Comparison of ENCODE assay signal across 8 cellular contexts in the genomic region with DNA sequence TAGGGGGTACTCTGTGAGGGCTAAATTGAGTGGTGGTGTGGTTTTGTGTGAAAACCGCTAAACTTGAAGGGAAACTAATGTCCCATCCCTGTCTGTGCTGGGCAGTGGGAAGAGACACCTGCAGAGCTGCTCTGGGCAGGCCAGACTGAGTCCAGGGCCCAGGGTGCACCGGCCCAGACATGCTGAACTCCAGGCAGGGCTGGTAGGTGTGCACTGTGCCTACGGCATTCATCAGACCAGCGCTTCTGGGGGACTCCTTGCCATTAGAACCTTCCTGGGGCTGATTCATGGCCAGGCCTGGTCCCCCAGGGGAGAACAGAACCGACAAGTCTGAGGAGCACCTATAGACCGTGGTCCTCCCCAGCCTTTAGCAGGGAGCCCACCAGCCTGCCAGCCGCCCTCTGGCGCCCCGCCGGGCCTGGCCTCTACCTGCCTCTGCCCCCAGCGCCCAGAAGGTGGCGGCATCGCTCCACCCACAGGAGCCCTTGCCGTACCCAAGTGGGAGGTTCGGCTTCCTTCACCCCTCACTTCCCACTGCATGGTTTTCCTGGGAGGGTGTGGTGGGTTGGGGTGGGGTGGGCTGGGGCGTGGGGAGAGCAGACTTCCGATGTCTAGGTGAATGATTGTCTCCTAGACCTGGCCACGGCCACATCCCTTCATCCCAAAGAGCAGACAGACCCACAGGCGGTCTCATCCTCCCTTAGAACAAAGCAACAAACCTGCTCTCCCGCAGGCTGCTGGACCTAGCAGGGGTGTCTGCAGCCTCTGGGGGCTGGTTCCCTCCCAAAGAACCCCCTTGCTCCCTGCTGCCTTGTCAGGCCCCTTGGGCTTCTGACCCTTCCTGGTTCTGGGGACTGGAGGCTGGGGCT. TPM values are rescaled to one million over a fixed set of nuclear protein-coding genes. Genes with fewer than 3 reads are reported as not detected.
DNase-seq lines count a peak whose midpoint lies in the region; ATAC-seq and TF ChIP-seq lines count a peak whose summit lies in the region.

No MANE protein-coding gene starts in this region.

- no peak overlapping the region for H3K4me3 ChIP-seq in mucosa of descending colon

- no peaks in the 10 kb centered on the region for H3K36me3 ChIP-seq in mucosa of descending colon (ENCODE audit: low read depth)

- TF ChIP-seq CTCF in AG09319 (IDR thresholded peaks at IDR 0.05; ENCODE audit: low read depth, low read length) (peak; percentile 68), mucosa of descending colon (IDR thresholded peaks at IDR 0.05) (peak; percentile 34)

- no peaks in the 10 kb centered on the region for H3K9me3 Mint-ChIP-seq in activated CD8-positive, alpha-beta T cell treated with anti-CD3 and anti-CD28 coated beads, Interleukin-2, amount 10 ng/mL, durations not matched to agents 7 days and 5 days (ENCODE audit: insufficient read depth)
- no peaks in the 10 kb centered on the region for H3K9me3 Mint-ChIP-seq in stimulated activated memory B cell treated with anti-CD40 and anti-IgM and Interleukin-4, amounts not matched to agents 10 μg/mL and 1 μg/mL and 100 μg/mL, for 72 hours

- POLR2A ChIA-PET in activated CD8-positive, alpha-beta T cell treated with anti-CD3 and anti-CD28 coated beads, Interleukin-2, amount 10 ng/mL, durations not matched to agents 7 days and 5 days (lab: Charles Lee): no interaction called here

- H3K4me1 Mint-ChIP-seq in activated CD8-positive, alpha-beta T cell treated with anti-CD3 and anti-CD28 coated beads, Interleukin-2, amount 10 ng/mL, durations not matched to agents 7 days and 5 days (ENCODE audit: low read depth): peaks cover 5% of the 10 kb centered on the region
- H3K4me1 Mint-ChIP-seq in stimulated activated memory B cell treated with anti-CD40 and anti-IgM and Interleukin-4, amounts not matched to agents 10 μg/mL and 1 μg/mL and 100 μg/mL, for 72 hours: peaks cover 28% of the 10 kb centered on the region

- H3K27me3 Mint-ChIP-seq in activated CD8-positive, alpha-beta T cell treated with anti-CD3 and anti-CD28 coated beads, Interleukin-2, amount 10 ng/mL, durations not matched to agents 7 days and 5 days (ENCODE audit: low read depth): no peaks in the 10 kb centered on the region
- H3K27me3 Mint-ChIP-seq in stimulated activated memory B cell treated with anti-CD40 and anti-IgM and Interleukin-4, amounts not matched to agents 10 μg/mL and 1 μg/mL and 100 μg/mL, for 72 hours: no peaks in the 10 kb centered on the region

- no peaks in the 10 kb centered on the region for H3K9me3 ChIP-seq in mucosa of descending colon

- H3K36me3 Mint-ChIP-seq in activated CD8-positive, alpha-beta T cell treated with anti-CD3 and anti-CD28 coated beads, Interleukin-2, amount 10 ng/mL, durations not matched to agents 7 days and 5 days (ENCODE audit: low read depth): peaks cover 40% of the 10 kb centered on the region
- H3K36me3 Mint-ChIP-seq in stimulated activated memory B cell treated with anti-CD40 and anti-IgM and Interleukin-4, amounts not matched to agents 10 μg/mL and 1 μg/mL and 100 μg/mL, for 72 hours: peaks cover 29% of the 10 kb centered on the region

- ATAC-seq in GM18868 (IDR thresholded peaks at IDR 0.05; ENCODE audit: unreplicated experiment) (peak; percentile 59), mucosa of descending colon (peak; percentile 84), HG02973 (IDR thresholded peaks at IDR 0.05; ENCODE audit: unreplicated experiment) (no peak)
- peak; percentile 89 for ATAC-seq in activated CD8-positive, alpha-beta T cell treated with anti-CD3 and anti-CD28 coated beads, Interleukin-2, amount 10 ng/mL, durations not matched to agents 7 days and 5 days
- peak; percentile 81 for ATAC-seq in stimulated activated memory B cell treated with anti-CD40 and anti-IgM and Interleukin-4, amounts not matched to agents 10 μg/mL and 1 μg/mL and 100 μg/mL, for 72 hours

- H3K27ac Mint-ChIP-seq in activated CD8-positive, alpha-beta T cell treated with anti-CD3 and anti-CD28 coated beads, Interleukin-2, amount 10 ng/mL, durations not matched to agents 7 days and 5 days: no peak overlapping the region
- peak overlapping the region; percentile 23 for H3K27ac Mint-ChIP-seq in stimulated activated memory B cell treated with anti-CD40 and anti-IgM and Interleukin-4, amounts not matched to agents 10 μg/mL and 1 μg/mL and 100 μg/mL, for 72 hours

- no peaks in the 10 kb centered on the region for H3K4me1 ChIP-seq in mucosa of descending colon (ENCODE audit: low read depth)

- intact Hi-C loops in mucosa of descending colon (cut with DNase I, micrococcal nuclease): no loop called here

- no peak overlapping the region for H3K4me3 Mint-ChIP-seq in activated CD8-positive, alpha-beta T cell treated with anti-CD3 and anti-CD28 coated beads, Interleukin-2, amount 10 ng/mL, durations not matched to agents 7 days and 5 days
- H3K4me3 Mint-ChIP-seq in stimulated activated memory B cell treated with anti-CD40 and anti-IgM and Interleukin-4, amounts not matched to agents 10 μg/mL and 1 μg/mL and 100 μg/mL, for 72 hours: no peak overlapping the region

- CTCF ChIA-PET in activated CD8-positive, alpha-beta T cell treated with anti-CD3 and anti-CD28 coated beads, Interleukin-2, amount 10 ng/mL, durations not matched to agents 7 days and 5 days (lab: Charles Lee): interaction anchor here (0.7 to 2.9 kb wide), 10 partner anchors 17 to 205 kb away, joined by 3 to 25 read pairs (median 3); no protein-coding TSS in a partner anchor

- DNase-seq in AG09319 (ENCODE audit: extremely low read depth, low read depth) (no peak), NCI-H2171 treated with DMSO at 0.1 percent for 48 hours (lab: John Stamatoyannopoulos, UW) (peak; percentile 78), mucosa of descending colon (peak; percentile 58 to 74 (median 64))
- DNase-seq in activated CD8-positive, alpha-beta T cell treated with anti-CD3 and anti-CD28 coated beads, Interleukin-2, amount 10 ng/mL, durations not matched to agents 7 days and 5 days: peak; percentile 80
- peak; percentile 70 for DNase-seq in effector CD8-positive, alpha-beta T cell (lab: John Stamatoyannopoulos, UW)

RNA-seq across cellular contexts. Expression of a gene that starts 15.5 kb away (rescaled TPM):
- 10 to 100 TPM; 64.0 to 69.4 TPM for total RNA-seq in activated CD8-positive, alpha-beta T cell treated with anti-CD3 and anti-CD28 coated beads, Interleukin-2, amount 10 ng/mL, durations not matched to agents 7 days and 5 days
- 10 to 100 TPM in 2 of 3 donors, 1 to 10 TPM in 1; 5.4 to 13.4 (median 12.1) TPM for total RNA-seq in mucosa of descending colon

RNA-seq across cellular contexts. Expression of a gene that starts 51.1 kb away (rescaled TPM):
- 10 to 100 TPM; 71.7 to 74.2 TPM for total RNA-seq in activated CD8-positive, alpha-beta T cell treated with anti-CD3 and anti-CD28 coated beads, Interleukin-2, amount 10 ng/mL, durations not matched to agents 7 days and 5 days
- total RNA-seq in mucosa of descending colon: 10 to 100 TPM; 26.1 to 49.8 (median 27.5) TPM

Comparison
In these comparisons a context has a peak if more than half of its experiments do, and no peak if none do; other contexts are left out.
1. RNA of a gene that starts 15.5 kb away (total RNA-seq): 64.0 to 69.4 TPM in activated CD8-positive, alpha-beta T cell treated with anti-CD3 and anti-CD28 coated beads, Interleukin-2, amount 10 ng/mL, durations not matched to agents 7 days and 5 days; 5.4 to 13.4 TPM in mucosa of descending colon; every median in the first group is over 4 times any median in the second.